21 cellular contexts compared by ENCODE assay signal in genomic region chr5:138966236-138966985, GRCh38.
A peak's percentile ranks its signal among the peaks of the same experiment; 100 is the strongest.
DNase-seq lines count a peak whose midpoint lies in the region; ATAC-seq, FAIRE-seq and TF ChIP-seq lines count a peak whose summit lies in the region.
"Had no signal": no experiment of that assay in that cellular context is flagged by ENCODE, and none has a peak within 500 bp of the region (broad histone marks: within the 10 kb centered on the region; RNA-seq: fewer than 3 reads in every experiment).

No MANE protein-coding gene starts in this region.

- H2BK12ac ChIP-seq in mesenchymal stem cell (ENCODE audit: low read length in 2 of 2) (no peak overlapping the region), H9 (ENCODE audit: insufficient read length, low read depth, low read length) (no peak overlapping the region)

- H4K8ac ChIP-seq in mesenchymal stem cell (ENCODE audit: low read length) (no peak overlapping the region), H9 (replicated peaks; ENCODE audit: insufficient read length, low read depth, low read length) (no peak overlapping the region)

- no peaks in the 10 kb centered on the region for H3K27me3 ChIP-seq in BLaER1
- H3K27me3 ChIP-seq in GM23248 (replicated peaks; ENCODE audit: insufficient read depth), result no peaks in the 10 kb centered on the region
- no peaks in the 10 kb centered on the region for H3K27me3 ChIP-seq in K562 (ENCODE audit: control insufficient read depth in 2 of 2, insufficient read depth in 2 of 2, low read length in 2 of 2)
- H3K27me3 ChIP-seq in mesenchymal stem cell (ENCODE audit: control insufficient read depth in 1 of 2, insufficient read depth in 1 of 2, low read length in 2 of 2), result no peaks in the 10 kb centered on the region
- no peaks in the 10 kb centered on the region for H3K27me3 ChIP-seq in H9 (ENCODE audit: insufficient read depth, low read length)

- H3K4me3 ChIP-seq in BLaER1 (no peak overlapping the region), GM23248 (no peak overlapping the region), K562 (no peak overlapping the region), mesenchymal stem cell (ENCODE audit: insufficient read depth in 1 of 2, low read depth in 1 of 2, low read length in 2 of 2) (no peak overlapping the region)
- H3K4me3 ChIP-seq: GM12878, GM23338, SK-N-MC had no signal

- H2AK5ac ChIP-seq in mesenchymal stem cell (ENCODE audit: low read length, severe bottlenecking), result peak overlapping the region; percentile 21
- H2AK5ac ChIP-seq in H9 (ENCODE audit: insufficient read length, low read length), result no peak overlapping the region

- H4K5ac ChIP-seq in H9 (ENCODE audit: insufficient read length, low read depth, low read length), result no peak overlapping the region

- peaks cover 16% of the 10 kb centered on the region for H3K79me1 ChIP-seq in mesenchymal stem cell (replicated peaks; ENCODE audit: low read length, poor library complexity, severe bottlenecking)
- no peaks in the 10 kb centered on the region for H3K79me1 ChIP-seq in H9 (ENCODE audit: insufficient read depth, low read depth, low read length, poor library complexity, severe bottlenecking)

- no peaks in the 10 kb centered on the region for H3K23me2 ChIP-seq in H9 (ENCODE audit: insufficient read length, low read depth, low read length, poor library complexity, severe bottlenecking)

- H3K9ac ChIP-seq in BLaER1 (no peak overlapping the region), GM23248 (no peak overlapping the region), K562 (ENCODE audit: insufficient read depth in 1 of 2, low read depth in 2 of 2, low read length in 2 of 2) (no peak overlapping the region), mesenchymal stem cell (ENCODE audit: low read length) (no peak overlapping the region), H9 (ENCODE audit: extremely low read depth, insufficient read length, low read length) (no peak overlapping the region)

- H3K9me3 ChIP-seq in BLaER1 (no peaks in the 10 kb centered on the region), GM23248 (ENCODE audit: low read depth) (no peaks in the 10 kb centered on the region), K562 (replicated peaks; ENCODE audit: control insufficient read depth, insufficient read depth, low read depth, low read length) (no peaks in the 10 kb centered on the region), mesenchymal stem cell (ENCODE audit: control insufficient read depth, low read length) (no peaks in the 10 kb centered on the region), H9 (ENCODE audit: control insufficient read depth, low read depth, low read length) (no peaks in the 10 kb centered on the region)

- no peaks in the 10 kb centered on the region for H3F3A ChIP-seq in GM23248 (ENCODE audit: insufficient read depth)

- DNase-seq in GM23248 (peak; percentile 56), K562 (ENCODE audit: extremely low read depth in 1 of 4, low spot score in 3 of 4) (no peak), mesenchymal stem cell (no peak), putamen (ENCODE audit: low spot score) (no peak), NAMALWA (ENCODE audit: low spot score) (no peak), H9 (no peak)
- DNase-seq: CD4-positive, CD25-positive, alpha-beta regulatory T cell; DMS79; KBM-7; NCI-H1105; NCI-H2029 treated with DMSO at 0.1 percent for 48 hours; NCI-H524; RPMI8226; SHP77 treated with DMSO at 0.1 percent for 48 hours; SW 1271 had no signal

- H3K27ac Mint-ChIP-seq in H9, result no peak overlapping the region
- H3K27ac Mint-ChIP-seq: CD4-positive, CD25-positive, alpha-beta regulatory T cell; GM23338 had no signal

- ATAC-seq in K562 (no peak), GM18867 (IDR thresholded peaks at IDR 0.05; ENCODE audit: unreplicated experiment) (no peak)
- ATAC-seq: GM12878, GM23338 had no signal

- H3K4me1 Mint-ChIP-seq in H9, result peaks cover 36 to 61% of the 10 kb centered on the region in 2 experiments
- H3K4me1 Mint-ChIP-seq: CD4-positive, CD25-positive, alpha-beta regulatory T cell had no signal

- no peak for FAIRE-seq in K562 (lab: Jason Lieb, UNC)
- FAIRE-seq: A204.1 had no signal

- H4K20me1 ChIP-seq in BLaER1 (peaks cover 12% of the 10 kb centered on the region; the same call in 1 of the 2 replicates), GM23248 (ENCODE audit: insufficient read depth) (no peaks in the 10 kb centered on the region), K562 (replicated peaks; ENCODE audit: control insufficient read depth, insufficient read depth, low read length) (peaks cover 4% of the 10 kb centered on the region; the same call in 1 of the 2 replicates), H9 (ENCODE audit: control insufficient read depth, insufficient read depth, insufficient read length) (no peaks in the 10 kb centered on the region)

- H4K91ac ChIP-seq in mesenchymal stem cell (ENCODE audit: low read length), result no peak overlapping the region
- H4K91ac ChIP-seq in H9 (ENCODE audit: insufficient read length, low read depth, low read length), result no peak overlapping the region

- no peak overlapping the region for H2BK15ac ChIP-seq in mesenchymal stem cell (ENCODE audit: low read depth, poor library complexity, severe bottlenecking)
- no peak overlapping the region for H2BK15ac ChIP-seq in H9 (ENCODE audit: low read depth, low read length)

- H3K36me3 ChIP-seq in BLaER1 (no peaks in the 10 kb centered on the region), GM23248 (ENCODE audit: low read depth) (no peaks in the 10 kb centered on the region), K562 (ENCODE audit: control insufficient read depth, insufficient read depth, low read length) (no peaks in the 10 kb centered on the region), mesenchymal stem cell (ENCODE audit: control insufficient read depth in 1 of 2, insufficient read depth in 2 of 2, low read depth in 1 of 2, low read length in 2 of 2) (peaks cover 0 to 2% of the 10 kb centered on the region in 2 experiments)

- H3K27ac ChIP-seq in BLaER1, result no peak overlapping the region
- H3K27ac ChIP-seq in GM23248, result no peak overlapping the region
- H3K27ac ChIP-seq in K562 (ENCODE audit: extremely low read depth, low read depth, low read length), result no peak overlapping the region
- H3K27ac ChIP-seq in mesenchymal stem cell (ENCODE audit: low read length, poor library complexity, severe bottlenecking), result no peak overlapping the region
- no peak overlapping the region for H3K27ac ChIP-seq in H9 (ENCODE audit: insufficient read length, low read depth, low read length)
- H3K27ac ChIP-seq: SK-N-MC had no signal

- no peak overlapping the region for H3T11ph ChIP-seq in H9 (ENCODE audit: low read length)

- H3K79me2 ChIP-seq in GM23248 (ENCODE audit: insufficient read depth) (no peaks in the 10 kb centered on the region), K562 (ENCODE audit: control insufficient read depth, insufficient read depth, low read length) (no peaks in the 10 kb centered on the region), H9 (ENCODE audit: insufficient read depth, low read length) (no peaks in the 10 kb centered on the region)

- no peak for TF ChIP-seq EP300 in K562 (IDR thresholded peaks at IDR 0.05; ENCODE audit: low read length)

- no peaks in the 10 kb centered on the region for H3K9me2 ChIP-seq in GM23248 (ENCODE audit: insufficient read depth)

- no peak overlapping the region for H2BK20ac ChIP-seq in H9 (ENCODE audit: low read depth, low read length, poor library complexity, severe bottlenecking)

- H2AFZ ChIP-seq in GM23248 (no peak overlapping the region), K562 (ENCODE audit: low read depth, low read length) (no peak overlapping the region), mesenchymal stem cell (ENCODE audit: low read depth, low read length) (no peak overlapping the region), H9 (ENCODE audit: low read length) (no peak overlapping the region)
- H2AFZ ChIP-seq: GM23338 had no signal

- H3K36me3 Mint-ChIP-seq in H9 (ENCODE audit: insufficient read depth in 1 of 3, low read depth in 3 of 3), result no peaks in the 10 kb centered on the region

- no peak overlapping the region for H2BK5ac ChIP-seq in mesenchymal stem cell (ENCODE audit: low read depth, low read length, poor library complexity, severe bottlenecking)
- no peak overlapping the region for H2BK5ac ChIP-seq in H9 (ENCODE audit: insufficient read length, low read length)

- no peaks in the 10 kb centered on the region for H3K9me3 Mint-ChIP-seq in H9
- H3K9me3 Mint-ChIP-seq: GM23338 had no signal

- intact Hi-C loops in K562 (cut with micrococcal nuclease), result no loop called here

- no peak overlapping the region for H3K18ac ChIP-seq in mesenchymal stem cell (ENCODE audit: low read depth in 1 of 2, low read length in 2 of 2)
- no peak overlapping the region for H3K18ac ChIP-seq in H9 (ENCODE audit: insufficient read length, low read depth, low read length)

- no peak overlapping the region for H3K14ac ChIP-seq in mesenchymal stem cell (ENCODE audit: low read length in 2 of 2)
- H3K14ac ChIP-seq in H9 (ENCODE audit: insufficient read depth, low read length), result no peak overlapping the region

- H3K4me1 ChIP-seq in BLaER1 (peaks cover 26% of the 10 kb centered on the region), GM23248 (ENCODE audit: insufficient read depth) (peaks cover 10% of the 10 kb centered on the region; the same call in 1 of the 2 replicates), K562 (replicated peaks in 1 of 2; ENCODE audit: control insufficient read depth in 2 of 2, insufficient read depth in 2 of 2, low read length in 2 of 2) (peaks cover 3 to 7% of the 10 kb centered on the region in 2 experiments; a peak in 4 of 5 replicates), mesenchymal stem cell (ENCODE audit: control insufficient read depth, insufficient read depth, low read depth, low read length) (peaks cover 19% of the 10 kb centered on the region), H9 (ENCODE audit: insufficient read depth, low read length) (peaks cover 5% of the 10 kb centered on the region; the same call in 1 of the 2 replicates)

- H3K4ac ChIP-seq in mesenchymal stem cell (ENCODE audit: low read depth in 1 of 2, low read length in 2 of 2) (no peak overlapping the region), H9 (ENCODE audit: low read depth, low read length) (no peak overlapping the region)

- H3K27me3 Mint-ChIP-seq in H9 (ENCODE audit: low read depth), result no peaks in the 10 kb centered on the region; the same call in 1 of the 2 replicates
- H3K27me3 Mint-ChIP-seq: CD4-positive, CD25-positive, alpha-beta regulatory T cell had no signal

- H2BK120ac ChIP-seq in mesenchymal stem cell (ENCODE audit: low read depth, low read length), result no peak overlapping the region
- no peak overlapping the region for H2BK120ac ChIP-seq in H9 (ENCODE audit: low read depth, low read length, poor library complexity, severe bottlenecking)

- TF ChIP-seq CTCF in K562 (IDR thresholded peaks at IDR 0.05 in 2 of 3, conservative IDR thresholded peaks at IDR 0.05 in 1 of 3; ENCODE audit: insufficient read depth in 2 of 3, low read depth in 1 of 3, low read length in 3 of 3), result no peak
- no peak for TF ChIP-seq CTCF in H9 (conservative IDR thresholded peaks at IDR 0.05)

- H3K4me2 ChIP-seq in BLaER1, result peak overlapping the region; percentile 49
- H3K4me2 ChIP-seq in GM23248 (ENCODE audit: unreplicated experiment), result no peak overlapping the region
- H3K4me2 ChIP-seq in K562 (ENCODE audit: insufficient read depth, low read length), result no peak overlapping the region
- no peak overlapping the region for H3K4me2 ChIP-seq in mesenchymal stem cell (ENCODE audit: low read length, poor library complexity, severe bottlenecking)
- H3K4me2 ChIP-seq in H9 (ENCODE audit: insufficient read depth, insufficient read length, low read length), result no peak overlapping the region
- H3K4me2 ChIP-seq: GM23338 had no signal

- in situ Hi-C loops in GM23248 (cut with MboI) (no loop called here), K562 (cut with MboI) (no loop called here)

- CTCF ChIA-PET in K562 (lab: Yijun Ruan, JAX; ENCODE audit: low intra/inter-chr PET ratio), result no interaction called here

- TF ChIP-seq RAD21 in K562 (CRISPR knock-in tag; conservative IDR thresholded peaks at IDR 0.05 in 1 of 2, IDR thresholded peaks at IDR 0.05 in 1 of 2), result no peak

- H3K4me3 Mint-ChIP-seq in H9, result no peak overlapping the region
- H3K4me3 Mint-ChIP-seq: CD4-positive, CD25-positive, alpha-beta regulatory T cell; GM23338 had no signal

- POLR2A ChIA-PET in K562 (lab: Yijun Ruan, JAX), result interaction anchor here (1.1 kb wide), 1 partner anchor 10 kb away, joined by 4 read pairs; no protein-coding TSS in a partner anchor

- H3K9me1 ChIP-seq in K562 (ENCODE audit: control insufficient read depth, insufficient read depth, low read length), result no peaks in the 10 kb centered on the region

- H3K23ac ChIP-seq in mesenchymal stem cell (ENCODE audit: low read length in 2 of 2), result peak overlapping the region in 1 of 2 experiments; percentile 27
- no peak overlapping the region for H3K23ac ChIP-seq in H9 (ENCODE audit: insufficient read length, low read depth, low read length)

- BruUV-seq in K562 (replicated peaks; lab: Mats Ljungman, UMichigan), result no TSS peak

- no peak overlapping the region for H3K56ac ChIP-seq in H9 (ENCODE audit: insufficient read length, low read depth, low read length)

- WGBS in GM23248 (ENCODE audit: low coverage in 1 of 2, low lambda C conversion rate in 2 of 2, missing lambda C conversion rate in 2 of 2), 2 experiments, result 95 to 97% methylated on average over 10 of the region's 10 CpGs
- WGBS in K562 (ENCODE audit: insufficient coverage, low coverage, missing lambda C conversion rate), result 70% methylated on average over 10 of the region's 10 CpGs
- WGBS in mesenchymal stem cell, result 96% methylated on average over 10 of the region's 10 CpGs
- WGBS in H9 (ENCODE audit: extremely low coverage, insufficient read length, low lambda C conversion rate), result no CpG with 5 or more reads among the region's 10 CpGs

- no peak for TF ChIP-seq POLR2A in K562 (conservative IDR thresholded peaks at IDR 0.05)
